ENCODE assay signal across 14 cellular contexts in the genomic region with DNA sequence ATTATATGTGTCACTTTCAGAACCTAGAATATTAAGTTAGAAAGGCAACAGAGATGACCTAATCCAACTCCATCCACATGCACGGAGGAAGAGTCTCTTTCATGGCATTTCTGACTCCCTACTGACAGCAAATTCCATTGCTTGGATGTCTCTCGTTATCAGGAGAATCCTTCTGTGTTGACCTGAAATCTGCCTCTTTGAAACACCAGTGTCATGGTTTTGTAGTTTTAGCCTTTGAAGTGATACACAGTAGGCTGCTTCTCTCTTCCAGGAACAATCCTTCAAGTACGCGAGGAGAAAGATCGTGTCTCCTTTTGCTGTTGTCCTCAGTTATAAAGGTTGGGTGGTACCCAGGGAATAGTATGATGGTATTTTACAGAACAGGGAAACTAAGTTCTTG.
"Had no signal": no experiment of that assay in that cellular context is flagged by ENCODE, and none has a peak within 500 bp of the region (broad histone marks: within the 10 kb centered on the region; RNA-seq: fewer than 3 reads in every experiment).

No MANE protein-coding gene starts in this region.

- DNase-seq: activated CD4-positive, alpha-beta T cell treated with anti-CD3 and anti-CD28 coated beads, Interleukin-2, amount 50 U/mL, for 1 hour; activated naive CD4-positive, alpha-beta T cell treated with Interleukin-2 at 50 U/mL for 16 hours; anterior cingulate cortex; esophagus squamous epithelium; foreskin fibroblast; head of caudate nucleus; kidney glomerular epithelial cell; psoas muscle; stimulated activated CD4-positive, alpha-beta T cell treated with anti-CD3 and anti-CD28 coated beads, Interleukin-1b, Interleukin-23, amount 100 ng/mL, for 48 hours; stimulated activated naive CD8-positive, alpha-beta T cell treated with anti-CD3 and anti-CD28 coated beads, Interleukin-15, amount 100 ng/mL, for 72 hours; T-helper 9 cell had no signal

- H3K9me3 ChIP-seq: esophagus squamous epithelium, psoas muscle had no signal

- H3K9me3 Mint-ChIP-seq: stimulated activated naive CD8-positive, alpha-beta T cell treated with anti-CD3 and anti-CD28 coated beads, Interleukin-15, amount 100 ng/mL, for 72 hours had no signal

- H3K4me3 Mint-ChIP-seq: stimulated activated naive CD8-positive, alpha-beta T cell treated with anti-CD3 and anti-CD28 coated beads, Interleukin-15, amount 100 ng/mL, for 72 hours had no signal

- ATAC-seq: activated CD4-positive, CD25-positive, alpha-beta regulatory T cell treated with anti-CD3 and anti-CD28 coated beads, Interleukin-2, amount 50 U/mL, for 24 hours; psoas muscle; sciatic nerve; stimulated activated naive CD8-positive, alpha-beta T cell treated with anti-CD3 and anti-CD28 coated beads, Interleukin-15, amount 100 ng/mL, for 72 hours had no signal

- H3K27ac ChIP-seq: cardiac muscle cell, psoas muscle had no signal

- H3K27me3 ChIP-seq: cardiac muscle cell, esophagus squamous epithelium had no signal

- H3K27ac Mint-ChIP-seq: stimulated activated naive CD8-positive, alpha-beta T cell treated with anti-CD3 and anti-CD28 coated beads, Interleukin-15, amount 100 ng/mL, for 72 hours had no signal

- H3K4me3 ChIP-seq: cardiac muscle cell, esophagus squamous epithelium, psoas muscle had no signal

- H3K36me3 ChIP-seq: esophagus squamous epithelium had no signal
